In the genomic region with DNA sequence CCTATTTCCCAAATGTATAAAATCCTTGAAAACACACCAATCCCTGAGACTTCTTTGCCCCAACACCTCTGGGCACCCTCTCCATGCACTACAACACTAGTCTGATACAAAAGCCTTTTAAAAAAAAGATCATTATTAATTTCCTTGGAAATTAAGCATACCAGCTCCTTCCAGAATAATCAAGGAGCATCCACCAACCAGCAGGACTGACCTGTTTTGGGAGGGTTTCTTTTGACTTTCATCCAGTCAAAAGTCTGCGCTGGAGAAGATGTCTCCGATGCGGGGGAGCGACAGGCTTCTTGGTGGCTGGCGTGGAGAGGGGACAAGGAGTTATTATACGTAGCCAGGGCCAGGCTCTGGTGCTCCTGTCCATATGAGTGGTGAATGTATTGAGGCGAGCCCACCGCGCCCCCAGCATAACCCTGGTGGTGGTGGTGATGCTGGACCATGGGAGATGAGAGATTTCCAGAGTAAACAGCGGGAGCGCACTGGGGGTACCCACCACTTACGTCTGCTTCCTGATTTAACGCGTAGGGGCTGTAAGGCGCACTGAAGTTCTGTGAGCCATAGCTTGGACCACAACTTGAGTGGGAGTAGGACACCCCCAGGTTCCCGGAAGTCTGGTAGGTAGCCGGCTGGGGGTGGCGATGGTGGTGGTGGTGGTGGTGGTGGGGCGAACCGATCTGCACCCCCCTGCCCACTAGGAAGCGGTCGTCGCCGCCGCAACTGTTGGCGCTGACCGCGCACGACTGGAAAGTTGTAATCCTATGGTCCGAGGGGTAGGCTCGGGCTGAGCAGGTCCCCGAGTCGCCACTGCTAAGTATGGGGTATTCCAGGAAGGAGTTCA, we compare ENCODE assay signal across 8 cellular contexts. TPM values are rescaled to one million over a fixed set of nuclear protein-coding genes. Genes with fewer than 3 reads are reported as not detected.
DNase-seq lines count a peak whose midpoint lies in the region; ATAC-seq and TF ChIP-seq lines count a peak whose summit lies in the region.

No MANE protein-coding gene starts in this region.

- H4K20me1 ChIP-seq in GM23248 (ENCODE audit: insufficient read depth) (no peaks in the 10 kb centered on the region), smooth muscle cell (ENCODE audit: low read depth) (peaks cover 23% of the 10 kb centered on the region)

- TF ChIP-seq CTCF in 22Rv1 (IDR thresholded peaks at IDR 0.05) (no peak), foreskin fibroblast (IDR thresholded peaks at IDR 0.05; ENCODE audit: low read depth, low read length) (no peak), smooth muscle cell (IDR thresholded peaks at IDR 0.05; ENCODE audit: borderline replicate concordance, insufficient read depth, poor library complexity, severe bottlenecking) (no peak)

- H3K27ac ChIP-seq in 22Rv1, result peak overlapping the region; percentile 79
- no peak overlapping the region for H3K27ac ChIP-seq in GM23248
- H3K27ac ChIP-seq in smooth muscle cell (ENCODE audit: low read depth), result no peak overlapping the region

- H3K27me3 Mint-ChIP-seq in T-helper 17 cell, result peaks cover 84% of the 10 kb centered on the region

- H3K36me3 ChIP-seq in GM23248 (ENCODE audit: low read depth) (peaks cover 13% of the 10 kb centered on the region), smooth muscle cell (ENCODE audit: low read depth) (no peaks in the 10 kb centered on the region)

- H2AFZ ChIP-seq in GM23248 (peak overlapping the region; percentile 73), smooth muscle cell (ENCODE audit: low read depth) (no peak overlapping the region)

- H3K9ac ChIP-seq in GM23248, result peak overlapping the region; percentile 54
- H3K9ac ChIP-seq in smooth muscle cell (ENCODE audit: low read depth), result no peak overlapping the region

- DNase-seq in GM23248 (no peak), T-helper 17 cell (no peak), foreskin fibroblast (no peak), smooth muscle cell (lab: John Stamatoyannopoulos, UW; ENCODE audit: unreplicated experiment) (no peak), SK-N-DZ (ENCODE audit: low spot score) (no peak), NCI-H526 treated with DMSO at 0.1 percent for 48 hours (lab: John Stamatoyannopoulos, UW) (no peak)

- H3K4me3 ChIP-seq in GM23248, result peak overlapping the region; percentile 80
- H3K4me3 ChIP-seq in foreskin fibroblast (ENCODE audit: low read depth in 1 of 2, low read length in 2 of 2), result peak overlapping the region; percentile 79 to 85
- H3K4me3 ChIP-seq in smooth muscle cell, result peak overlapping the region; percentile 72

- H3F3A ChIP-seq in GM23248 (ENCODE audit: insufficient read depth), result peaks cover 12% of the 10 kb centered on the region
- no peaks in the 10 kb centered on the region for H3F3A ChIP-seq in smooth muscle cell (ENCODE audit: low read depth)

- H3K4me2 ChIP-seq in GM23248 (ENCODE audit: unreplicated experiment) (peak overlapping the region; percentile 83), smooth muscle cell (peak overlapping the region; percentile 99)

- peaks cover 13% of the 10 kb centered on the region for H3K4me1 ChIP-seq in GM23248 (ENCODE audit: insufficient read depth)
- peaks cover 7% of the 10 kb centered on the region for H3K4me1 ChIP-seq in smooth muscle cell (ENCODE audit: low read depth)

- H3K9me3 ChIP-seq in GM23248 (ENCODE audit: low read depth), result no peaks in the 10 kb centered on the region
- no peaks in the 10 kb centered on the region for H3K9me3 ChIP-seq in T-helper 17 cell (ENCODE audit: control insufficient read depth, low read length, poor library complexity, severe bottlenecking)
- H3K9me3 ChIP-seq in smooth muscle cell (replicated peaks; ENCODE audit: low read depth), result no peaks in the 10 kb centered on the region

- H3K9me2 ChIP-seq in GM23248 (ENCODE audit: insufficient read depth), result no peaks in the 10 kb centered on the region

- peak overlapping the region; percentile 92 for H3K4me3 Mint-ChIP-seq in T-helper 17 cell

- peak overlapping the region; percentile 66 for H3K27ac Mint-ChIP-seq in T-helper 17 cell

- ATAC-seq in T-helper 17 cell (peak; percentile 14), HG03039 (IDR thresholded peaks at IDR 0.05; ENCODE audit: unreplicated experiment) (no peak)

- H3K79me2 ChIP-seq in GM23248 (ENCODE audit: insufficient read depth) (peaks cover 47% of the 10 kb centered on the region), smooth muscle cell (ENCODE audit: low read depth) (no peaks in the 10 kb centered on the region)

- H3K27me3 ChIP-seq in GM23248 (replicated peaks; ENCODE audit: insufficient read depth) (no peaks in the 10 kb centered on the region), smooth muscle cell (ENCODE audit: low read depth) (peaks cover 100% of the 10 kb centered on the region)

- peaks cover 24% of the 10 kb centered on the region for H3K4me1 Mint-ChIP-seq in T-helper 17 cell

- H3K36me3 Mint-ChIP-seq in T-helper 17 cell (ENCODE audit: low read depth), result peaks cover 8% of the 10 kb centered on the region

- WGBS in GM23248 (ENCODE audit: low coverage in 1 of 2, low lambda C conversion rate in 2 of 2, missing lambda C conversion rate in 2 of 2), 2 experiments, result 25 to 27% methylated on average over 29 to 30 of the region's 33 CpGs
- 5% methylated on average over 33 of the region's 33 CpGs for WGBS in smooth muscle cell (ENCODE audit: low lambda C conversion rate)

- in situ Hi-C loops in GM23248 (cut with MboI), result no loop called here

RNA-seq across cellular contexts. Expression of a gene that starts 0.5 kb away (rescaled TPM):
- 0.89 and 0.97 TPM in 2 replicates for total RNA-seq in GM23248 (2014; rRNA removed; shearing (Covaris generic))
- 1.6 and 1.8 TPM in 2 replicates for polyA plus RNA-seq in GM23248 (2016; fragmentation: Nextera tagmentation; extraction: Ambion mirVana)
- under 1 TPM; 0.60 to 0.72 TPM for total RNA-seq in T-helper 17 cell
- 0.40 TPM in 1 of 2 replicates, not detected in the other for total RNA-seq in smooth muscle cell
- polyA plus RNA-seq in smooth muscle cell, result not detected in 2 replicates
- polyA plus RNA-seq in SK-N-DZ (2014; cell fraction: cytosol; rRNA removed), result not detected in 2 replicates
- polyA plus RNA-seq in SK-N-DZ (2014; cell fraction: nucleus; rRNA removed), result not detected in 2 replicates

RNA-seq across cellular contexts. Expression of a gene that starts 7.2 kb away (rescaled TPM):
- not detected in 2 replicates for total RNA-seq in GM23248 (2014; rRNA removed; shearing (Covaris generic))
- polyA plus RNA-seq in GM23248 (2016; fragmentation: Nextera tagmentation; extraction: Ambion mirVana) (0.09 TPM in 1 of 2 replicates, not detected in the other), smooth muscle cell (not detected in 2 replicates)
- total RNA-seq in T-helper 17 cell (not detected), smooth muscle cell (not detected in 2 replicates)
- polyA plus RNA-seq in SK-N-DZ (2014; cell fraction: cytosol; rRNA removed), result not detected in 2 replicates
- polyA plus RNA-seq in SK-N-DZ (2014; cell fraction: nucleus; rRNA removed), result not detected in 2 replicates

RNA-seq across cellular contexts. Expression of a gene that starts 35.3 kb away (rescaled TPM):
- total RNA-seq in GM23248 (2014; rRNA removed; shearing (Covaris generic)), result 0.13 and 1.8 TPM in 2 replicates
- polyA plus RNA-seq in GM23248 (2016; fragmentation: Nextera tagmentation; extraction: Ambion mirVana) (3.1 and 3.3 TPM in 2 replicates), smooth muscle cell (0.22 TPM in 1 of 2 replicates, not detected in the other)
- total RNA-seq in T-helper 17 cell (under 1 TPM in 1 of 2 donors, not detected in 1; 0.26 TPM), smooth muscle cell (1.4 TPM in 1 of 2 replicates, not detected in the other)
- polyA plus RNA-seq in SK-N-DZ (2014; cell fraction: cytosol; rRNA removed), result not detected in 2 replicates
- not detected in 2 replicates for polyA plus RNA-seq in SK-N-DZ (2014; cell fraction: nucleus; rRNA removed)

RNA-seq across cellular contexts. Expression of a gene that starts 48.2 kb away (rescaled TPM):
- total RNA-seq in GM23248 (2014; rRNA removed; shearing (Covaris generic)), result 0.25 and 4.0 TPM in 2 replicates
- polyA plus RNA-seq in GM23248 (2016; fragmentation: Nextera tagmentation; extraction: Ambion mirVana) (1.3 and 1.9 TPM in 2 replicates), smooth muscle cell (0.11 and 0.98 TPM in 2 replicates)
- total RNA-seq in T-helper 17 cell (under 1 TPM in 1 of 2 donors, not detected in 1; 0.26 TPM), smooth muscle cell (0.67 and 2.1 TPM in 2 replicates)
- not detected in 2 replicates for polyA plus RNA-seq in SK-N-DZ (2014; cell fraction: cytosol; rRNA removed)
- polyA plus RNA-seq in SK-N-DZ (2014; cell fraction: nucleus; rRNA removed), result not detected in 2 replicates

RNA-seq across cellular contexts. Expression of a gene that starts 52.3 kb away (rescaled TPM):
- total RNA-seq in GM23248 (2014; rRNA removed; shearing (Covaris generic)), result 0.51 and 3.2 TPM in 2 replicates
- polyA plus RNA-seq in GM23248 (2016; fragmentation: Nextera tagmentation; extraction: Ambion mirVana), result 3.5 and 3.7 TPM in 2 replicates
- total RNA-seq in T-helper 17 cell, result not detected
- total RNA-seq in smooth muscle cell, result 0.58 TPM in 1 of 2 replicates, not detected in the other
- polyA plus RNA-seq in smooth muscle cell, result 0.56 TPM in 1 of 2 replicates, not detected in the other
- not detected in 2 replicates for polyA plus RNA-seq in SK-N-DZ (2014; cell fraction: cytosol; rRNA removed)
- polyA plus RNA-seq in SK-N-DZ (2014; cell fraction: nucleus; rRNA removed), result not detected in 2 replicates
